ENCODE assay signal across 1 cellular context in the genomic region with DNA sequence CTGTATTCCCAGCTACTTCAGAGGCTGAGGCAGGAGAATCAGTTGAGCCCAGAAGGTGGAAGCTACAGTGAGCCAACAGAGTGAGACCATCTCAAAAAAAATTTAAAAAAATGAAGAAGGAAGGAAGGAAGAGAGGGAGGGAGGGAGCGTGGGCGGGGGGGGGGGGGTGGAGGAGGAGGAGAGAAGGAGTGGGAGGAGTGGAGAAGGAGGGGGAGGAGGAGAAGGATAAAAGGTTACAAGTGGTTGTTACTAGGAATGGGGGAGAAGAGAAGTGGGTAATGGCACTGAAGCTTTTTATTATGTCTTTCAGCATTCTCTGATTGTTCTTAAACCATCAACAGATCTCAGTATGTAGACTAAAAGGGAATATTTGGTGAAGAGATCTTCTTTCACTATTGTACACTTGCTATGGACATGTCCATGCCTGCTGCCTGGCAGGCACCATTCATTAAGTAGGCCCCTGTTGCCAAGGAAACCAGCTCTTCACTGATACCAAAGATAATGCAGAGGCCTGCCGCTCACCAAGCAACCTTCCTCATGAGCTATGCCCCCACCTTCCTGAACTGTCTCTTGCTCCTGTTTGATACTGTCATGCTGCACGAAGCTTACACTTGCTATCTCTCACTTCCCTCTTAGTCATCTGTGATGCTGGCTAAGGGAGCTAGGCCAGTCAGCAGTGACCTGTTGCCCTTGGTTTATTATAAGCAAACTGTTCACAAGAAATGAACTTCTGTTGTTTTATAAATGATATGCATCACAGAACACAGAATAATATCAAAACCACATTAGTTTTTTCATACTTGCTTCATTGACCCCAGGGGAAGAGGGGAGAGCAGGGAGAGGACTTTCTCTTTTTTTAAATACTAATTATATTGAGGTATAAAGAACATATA.
TF ChIP-seq lines count a peak whose summit lies in the region.

No MANE protein-coding gene starts in this region.

TF ChIP-seq in HCT116, 20 proteins besides CTCF, POLR2A, EP300 and RAD21 (continued from another document):
- TF ChIP-seq, protein P1, sequence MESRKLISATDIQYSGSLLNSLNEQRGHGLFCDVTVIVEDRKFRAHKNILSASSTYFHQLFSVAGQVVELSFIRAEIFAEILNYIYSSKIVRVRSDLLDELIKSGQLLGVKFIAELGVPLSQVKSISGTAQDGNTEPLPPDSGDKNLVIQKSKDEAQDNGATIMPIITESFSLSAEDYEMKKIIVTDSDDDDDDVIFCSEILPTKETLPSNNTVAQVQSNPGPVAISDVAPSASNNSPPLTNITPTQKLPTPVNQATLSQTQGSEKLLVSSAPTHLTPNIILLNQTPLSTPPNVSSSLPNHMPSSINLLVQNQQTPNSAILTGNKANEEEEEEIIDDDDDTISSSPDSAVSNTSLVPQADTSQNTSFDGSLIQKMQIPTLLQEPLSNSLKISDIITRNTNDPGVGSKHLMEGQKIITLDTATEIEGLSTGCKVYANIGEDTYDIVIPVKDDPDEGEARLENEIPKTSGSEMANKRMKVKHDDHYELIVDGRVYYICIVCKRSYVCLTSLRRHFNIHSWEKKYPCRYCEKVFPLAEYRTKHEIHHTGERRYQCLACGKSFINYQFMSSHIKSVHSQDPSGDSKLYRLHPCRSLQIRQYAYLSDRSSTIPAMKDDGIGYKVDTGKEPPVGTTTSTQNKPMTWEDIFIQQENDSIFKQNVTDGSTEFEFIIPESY (IDR thresholded peaks at IDR 0.05; ENCODE audit: extremely low read depth, insufficient replicate concordance, low read length) = no peak
- no peak for TF ChIP-seq CBX3 (IDR thresholded peaks at IDR 0.05; ENCODE audit: low read depth)
- no peak for TF ChIP-seq ZFX (IDR thresholded peaks at IDR 0.05)
- no peak for TF ChIP-seq CEBPB (IDR thresholded peaks at IDR 0.05; ENCODE audit: low read depth)
- TF ChIP-seq, protein P2, sequence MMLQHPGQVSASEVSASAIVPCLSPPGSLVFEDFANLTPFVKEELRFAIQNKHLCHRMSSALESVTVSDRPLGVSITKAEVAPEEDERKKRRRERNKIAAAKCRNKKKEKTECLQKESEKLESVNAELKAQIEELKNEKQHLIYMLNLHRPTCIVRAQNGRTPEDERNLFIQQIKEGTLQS (IDR thresholded peaks at IDR 0.05) = no peak
- no peak for TF ChIP-seq EZH2phosphoT487 (IDR thresholded peaks at IDR 0.05; ENCODE audit: borderline replicate concordance)
- TF ChIP-seq, protein P3, sequence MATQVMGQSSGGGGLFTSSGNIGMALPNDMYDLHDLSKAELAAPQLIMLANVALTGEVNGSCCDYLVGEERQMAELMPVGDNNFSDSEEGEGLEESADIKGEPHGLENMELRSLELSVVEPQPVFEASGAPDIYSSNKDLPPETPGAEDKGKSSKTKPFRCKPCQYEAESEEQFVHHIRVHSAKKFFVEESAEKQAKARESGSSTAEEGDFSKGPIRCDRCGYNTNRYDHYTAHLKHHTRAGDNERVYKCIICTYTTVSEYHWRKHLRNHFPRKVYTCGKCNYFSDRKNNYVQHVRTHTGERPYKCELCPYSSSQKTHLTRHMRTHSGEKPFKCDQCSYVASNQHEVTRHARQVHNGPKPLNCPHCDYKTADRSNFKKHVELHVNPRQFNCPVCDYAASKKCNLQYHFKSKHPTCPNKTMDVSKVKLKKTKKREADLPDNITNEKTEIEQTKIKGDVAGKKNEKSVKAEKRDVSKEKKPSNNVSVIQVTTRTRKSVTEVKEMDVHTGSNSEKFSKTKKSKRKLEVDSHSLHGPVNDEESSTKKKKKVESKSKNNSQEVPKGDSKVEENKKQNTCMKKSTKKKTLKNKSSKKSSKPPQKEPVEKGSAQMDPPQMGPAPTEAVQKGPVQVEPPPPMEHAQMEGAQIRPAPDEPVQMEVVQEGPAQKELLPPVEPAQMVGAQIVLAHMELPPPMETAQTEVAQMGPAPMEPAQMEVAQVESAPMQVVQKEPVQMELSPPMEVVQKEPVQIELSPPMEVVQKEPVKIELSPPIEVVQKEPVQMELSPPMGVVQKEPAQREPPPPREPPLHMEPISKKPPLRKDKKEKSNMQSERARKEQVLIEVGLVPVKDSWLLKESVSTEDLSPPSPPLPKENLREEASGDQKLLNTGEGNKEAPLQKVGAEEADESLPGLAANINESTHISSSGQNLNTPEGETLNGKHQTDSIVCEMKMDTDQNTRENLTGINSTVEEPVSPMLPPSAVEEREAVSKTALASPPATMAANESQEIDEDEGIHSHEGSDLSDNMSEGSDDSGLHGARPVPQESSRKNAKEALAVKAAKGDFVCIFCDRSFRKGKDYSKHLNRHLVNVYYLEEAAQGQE (IDR thresholded peaks at IDR 0.05; ENCODE audit: low read depth) = no peak
- no peak for TF ChIP-seq JUND (IDR thresholded peaks at IDR 0.05)
- TF ChIP-seq SP1 (IDR thresholded peaks at IDR 0.05; ENCODE audit: low read depth) = no peak
- TF ChIP-seq FOSL1 (IDR thresholded peaks at IDR 0.05; ENCODE audit: low read depth) = no peak
- no peak for TF ChIP-seq ZNF274 (IDR thresholded peaks at IDR 0.05; ENCODE audit: low read depth, low read length)
- TF ChIP-seq EZH2 (IDR thresholded peaks at IDR 0.05) = no peak
- TF ChIP-seq SIN3A (IDR thresholded peaks at IDR 0.05; ENCODE audit: low read depth) = no peak
